Comparison of ENCODE assay signal across 1 cellular context in the genomic region with DNA sequence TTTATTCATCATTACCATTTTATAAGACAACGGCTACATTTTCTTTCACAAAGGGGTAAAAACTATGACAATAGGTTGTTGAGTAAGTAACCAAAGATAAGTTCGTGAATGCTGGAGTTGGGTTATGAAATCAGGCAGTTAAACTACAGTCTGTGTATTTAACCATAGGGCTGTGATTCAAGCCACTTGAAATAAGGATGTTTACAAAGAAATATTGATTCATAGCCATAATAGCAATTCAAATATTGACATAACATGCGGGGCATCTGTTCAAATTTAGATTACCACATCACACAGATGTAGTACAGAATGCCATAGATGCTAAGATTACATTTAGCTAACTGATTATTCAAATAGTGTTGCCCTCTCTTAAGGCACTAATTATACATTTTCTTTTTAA.
TF ChIP-seq lines count a peak whose summit lies in the region.

No MANE protein-coding gene starts in this region.

TF ChIP-seq in HepG2, 621 proteins besides CTCF, POLR2A, EP300 and RAD21 (continued from another document and continues in another):
- TF ChIP-seq, protein P1, sequence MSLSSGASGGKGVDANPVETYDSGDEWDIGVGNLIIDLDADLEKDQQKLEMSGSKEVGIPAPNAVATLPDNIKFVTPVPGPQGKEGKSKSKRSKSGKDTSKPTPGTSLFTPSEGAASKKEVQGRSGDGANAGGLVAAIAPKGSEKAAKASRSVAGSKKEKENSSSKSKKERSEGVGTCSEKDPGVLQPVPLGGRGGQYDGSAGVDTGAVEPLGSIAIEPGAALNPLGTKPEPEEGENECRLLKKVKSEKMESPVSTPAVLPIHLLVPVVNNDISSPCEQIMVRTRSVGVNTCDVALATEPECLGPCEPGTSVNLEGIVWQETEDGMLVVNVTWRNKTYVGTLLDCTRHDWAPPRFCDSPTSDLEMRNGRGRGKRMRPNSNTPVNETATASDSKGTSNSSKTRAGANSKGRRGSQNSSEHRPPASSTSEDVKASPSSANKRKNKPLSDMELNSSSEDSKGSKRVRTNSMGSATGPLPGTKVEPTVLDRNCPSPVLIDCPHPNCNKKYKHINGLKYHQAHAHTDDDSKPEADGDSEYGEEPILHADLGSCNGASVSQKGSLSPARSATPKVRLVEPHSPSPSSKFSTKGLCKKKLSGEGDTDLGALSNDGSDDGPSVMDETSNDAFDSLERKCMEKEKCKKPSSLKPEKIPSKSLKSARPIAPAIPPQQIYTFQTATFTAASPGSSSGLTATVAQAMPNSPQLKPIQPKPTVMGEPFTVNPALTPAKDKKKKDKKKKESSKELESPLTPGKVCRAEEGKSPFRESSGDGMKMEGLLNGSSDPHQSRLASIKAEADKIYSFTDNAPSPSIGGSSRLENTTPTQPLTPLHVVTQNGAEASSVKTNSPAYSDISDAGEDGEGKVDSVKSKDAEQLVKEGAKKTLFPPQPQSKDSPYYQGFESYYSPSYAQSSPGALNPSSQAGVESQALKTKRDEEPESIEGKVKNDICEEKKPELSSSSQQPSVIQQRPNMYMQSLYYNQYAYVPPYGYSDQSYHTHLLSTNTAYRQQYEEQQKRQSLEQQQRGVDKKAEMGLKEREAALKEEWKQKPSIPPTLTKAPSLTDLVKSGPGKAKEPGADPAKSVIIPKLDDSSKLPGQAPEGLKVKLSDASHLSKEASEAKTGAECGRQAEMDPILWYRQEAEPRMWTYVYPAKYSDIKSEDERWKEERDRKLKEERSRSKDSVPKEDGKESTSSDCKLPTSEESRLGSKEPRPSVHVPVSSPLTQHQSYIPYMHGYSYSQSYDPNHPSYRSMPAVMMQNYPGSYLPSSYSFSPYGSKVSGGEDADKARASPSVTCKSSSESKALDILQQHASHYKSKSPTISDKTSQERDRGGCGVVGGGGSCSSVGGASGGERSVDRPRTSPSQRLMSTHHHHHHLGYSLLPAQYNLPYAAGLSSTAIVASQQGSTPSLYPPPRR (CRISPR knock-in tag; IDR thresholded peaks at IDR 0.05; ENCODE audit: borderline replicate concordance): peak; percentile 95
- TF ChIP-seq, protein P2, sequence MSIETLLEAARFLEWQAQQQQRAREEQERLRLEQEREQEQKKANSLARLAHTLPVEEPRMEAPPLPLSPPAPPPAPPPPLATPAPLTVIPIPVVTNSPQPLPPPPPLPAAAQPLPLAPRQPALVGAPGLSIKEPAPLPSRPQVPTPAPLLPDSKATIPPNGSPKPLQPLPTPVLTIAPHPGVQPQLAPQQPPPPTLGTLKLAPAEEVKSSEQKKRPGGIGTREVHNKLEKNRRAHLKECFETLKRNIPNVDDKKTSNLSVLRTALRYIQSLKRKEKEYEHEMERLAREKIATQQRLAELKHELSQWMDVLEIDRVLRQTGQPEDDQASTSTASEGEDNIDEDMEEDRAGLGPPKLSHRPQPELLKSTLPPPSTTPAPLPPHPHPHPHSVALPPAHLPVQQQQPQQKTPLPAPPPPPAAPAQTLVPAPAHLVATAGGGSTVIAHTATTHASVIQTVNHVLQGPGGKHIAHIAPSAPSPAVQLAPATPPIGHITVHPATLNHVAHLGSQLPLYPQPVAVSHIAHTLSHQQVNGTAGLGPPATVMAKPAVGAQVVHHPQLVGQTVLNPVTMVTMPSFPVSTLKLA (IDR thresholded peaks at IDR 0.05): no peak
- no peak for TF ChIP-seq SATB2 (CRISPR knock-in tag; IDR thresholded peaks at IDR 0.05)
- no peak for TF ChIP-seq KLF16 (CRISPR knock-in tag; IDR thresholded peaks at IDR 0.05)
- no peak for TF ChIP-seq RFXAP (CRISPR knock-in tag; IDR thresholded peaks at IDR 0.05; ENCODE audit: borderline replicate concordance)
- TF ChIP-seq NR2F1 (CRISPR knock-in tag; IDR thresholded peaks at IDR 0.05): peak in 1 of 2 experiments; percentile 77; a peak in 2 of 4 replicates
- no peak for TF ChIP-seq KDM5A (IDR thresholded peaks at IDR 0.05; ENCODE audit: borderline replicate concordance, low read length)
- TF ChIP-seq CEBPG (CRISPR knock-in tag; IDR thresholded peaks at IDR 0.05): peak; percentile 8; the same call in 1 of the 2 replicates
- no peak for TF ChIP-seq ZNF460 (CRISPR knock-in tag; IDR thresholded peaks at IDR 0.05; ENCODE audit: borderline replicate concordance)
- TF ChIP-seq BCL6 (CRISPR knock-in tag; IDR thresholded peaks at IDR 0.05): peak; percentile 63; the same call in 1 of the 2 replicates
- TF ChIP-seq, protein P3, sequence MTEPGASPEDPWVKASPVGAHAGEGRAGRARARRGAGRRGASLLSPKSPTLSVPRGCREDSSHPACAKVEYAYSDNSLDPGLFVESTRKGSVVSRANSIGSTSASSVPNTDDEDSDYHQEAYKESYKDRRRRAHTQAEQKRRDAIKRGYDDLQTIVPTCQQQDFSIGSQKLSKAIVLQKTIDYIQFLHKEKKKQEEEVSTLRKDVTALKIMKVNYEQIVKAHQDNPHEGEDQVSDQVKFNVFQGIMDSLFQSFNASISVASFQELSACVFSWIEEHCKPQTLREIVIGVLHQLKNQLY (CRISPR knock-in tag; IDR thresholded peaks at IDR 0.05): no peak
- TF ChIP-seq IRX3 (CRISPR knock-in tag; IDR thresholded peaks at IDR 0.05; ENCODE audit: borderline replicate concordance, low read depth): no peak
- TF ChIP-seq GLI4 (CRISPR knock-in tag; IDR thresholded peaks at IDR 0.05; ENCODE audit: borderline replicate concordance): no peak
- no peak for TF ChIP-seq ZSCAN22 (CRISPR knock-in tag; IDR thresholded peaks at IDR 0.05)
- TF ChIP-seq TCF7L2 (IDR thresholded peaks at IDR 0.05; ENCODE audit: low read depth, low read length): peak; percentile 64; the same call in 1 of the 2 replicates
- TF ChIP-seq, protein P4, sequence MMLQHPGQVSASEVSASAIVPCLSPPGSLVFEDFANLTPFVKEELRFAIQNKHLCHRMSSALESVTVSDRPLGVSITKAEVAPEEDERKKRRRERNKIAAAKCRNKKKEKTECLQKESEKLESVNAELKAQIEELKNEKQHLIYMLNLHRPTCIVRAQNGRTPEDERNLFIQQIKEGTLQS (CRISPR knock-in tag; IDR thresholded peaks at IDR 0.05): no peak
- TF ChIP-seq, protein P5, sequence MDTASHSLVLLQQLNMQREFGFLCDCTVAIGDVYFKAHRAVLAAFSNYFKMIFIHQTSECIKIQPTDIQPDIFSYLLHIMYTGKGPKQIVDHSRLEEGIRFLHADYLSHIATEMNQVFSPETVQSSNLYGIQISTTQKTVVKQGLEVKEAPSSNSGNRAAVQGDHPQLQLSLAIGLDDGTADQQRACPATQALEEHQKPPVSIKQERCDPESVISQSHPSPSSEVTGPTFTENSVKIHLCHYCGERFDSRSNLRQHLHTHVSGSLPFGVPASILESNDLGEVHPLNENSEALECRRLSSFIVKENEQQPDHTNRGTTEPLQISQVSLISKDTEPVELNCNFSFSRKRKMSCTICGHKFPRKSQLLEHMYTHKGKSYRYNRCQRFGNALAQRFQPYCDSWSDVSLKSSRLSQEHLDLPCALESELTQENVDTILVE (CRISPR knock-in tag; IDR thresholded peaks at IDR 0.05): no peak
- TF ChIP-seq TRIM24 (CRISPR knock-in tag; IDR thresholded peaks at IDR 0.05): no peak
- no peak for TF ChIP-seq RFX1 (IDR thresholded peaks at IDR 0.05)
- TF ChIP-seq, protein P6, sequence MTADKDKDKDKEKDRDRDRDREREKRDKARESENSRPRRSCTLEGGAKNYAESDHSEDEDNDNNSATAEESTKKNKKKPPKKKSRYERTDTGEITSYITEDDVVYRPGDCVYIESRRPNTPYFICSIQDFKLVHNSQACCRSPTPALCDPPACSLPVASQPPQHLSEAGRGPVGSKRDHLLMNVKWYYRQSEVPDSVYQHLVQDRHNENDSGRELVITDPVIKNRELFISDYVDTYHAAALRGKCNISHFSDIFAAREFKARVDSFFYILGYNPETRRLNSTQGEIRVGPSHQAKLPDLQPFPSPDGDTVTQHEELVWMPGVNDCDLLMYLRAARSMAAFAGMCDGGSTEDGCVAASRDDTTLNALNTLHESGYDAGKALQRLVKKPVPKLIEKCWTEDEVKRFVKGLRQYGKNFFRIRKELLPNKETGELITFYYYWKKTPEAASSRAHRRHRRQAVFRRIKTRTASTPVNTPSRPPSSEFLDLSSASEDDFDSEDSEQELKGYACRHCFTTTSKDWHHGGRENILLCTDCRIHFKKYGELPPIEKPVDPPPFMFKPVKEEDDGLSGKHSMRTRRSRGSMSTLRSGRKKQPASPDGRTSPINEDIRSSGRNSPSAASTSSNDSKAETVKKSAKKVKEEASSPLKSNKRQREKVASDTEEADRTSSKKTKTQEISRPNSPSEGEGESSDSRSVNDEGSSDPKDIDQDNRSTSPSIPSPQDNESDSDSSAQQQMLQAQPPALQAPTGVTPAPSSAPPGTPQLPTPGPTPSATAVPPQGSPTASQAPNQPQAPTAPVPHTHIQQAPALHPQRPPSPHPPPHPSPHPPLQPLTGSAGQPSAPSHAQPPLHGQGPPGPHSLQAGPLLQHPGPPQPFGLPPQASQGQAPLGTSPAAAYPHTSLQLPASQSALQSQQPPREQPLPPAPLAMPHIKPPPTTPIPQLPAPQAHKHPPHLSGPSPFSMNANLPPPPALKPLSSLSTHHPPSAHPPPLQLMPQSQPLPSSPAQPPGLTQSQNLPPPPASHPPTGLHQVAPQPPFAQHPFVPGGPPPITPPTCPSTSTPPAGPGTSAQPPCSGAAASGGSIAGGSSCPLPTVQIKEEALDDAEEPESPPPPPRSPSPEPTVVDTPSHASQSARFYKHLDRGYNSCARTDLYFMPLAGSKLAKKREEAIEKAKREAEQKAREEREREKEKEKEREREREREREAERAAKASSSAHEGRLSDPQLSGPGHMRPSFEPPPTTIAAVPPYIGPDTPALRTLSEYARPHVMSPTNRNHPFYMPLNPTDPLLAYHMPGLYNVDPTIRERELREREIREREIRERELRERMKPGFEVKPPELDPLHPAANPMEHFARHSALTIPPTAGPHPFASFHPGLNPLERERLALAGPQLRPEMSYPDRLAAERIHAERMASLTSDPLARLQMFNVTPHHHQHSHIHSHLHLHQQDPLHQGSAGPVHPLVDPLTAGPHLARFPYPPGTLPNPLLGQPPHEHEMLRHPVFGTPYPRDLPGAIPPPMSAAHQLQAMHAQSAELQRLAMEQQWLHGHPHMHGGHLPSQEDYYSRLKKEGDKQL (CRISPR knock-in tag; IDR thresholded peaks at IDR 0.05; ENCODE audit: low read depth): peak; percentile 98
- TF ChIP-seq FOXJ3 (CRISPR knock-in tag; IDR thresholded peaks at IDR 0.05; ENCODE audit: borderline replicate concordance): peak; percentile 77; the same call in 1 of the 2 replicates
- no peak for TF ChIP-seq ZNF567 (CRISPR knock-in tag; IDR thresholded peaks at IDR 0.05; ENCODE audit: borderline replicate concordance)
- TF ChIP-seq ZBTB20 (CRISPR knock-in tag; IDR thresholded peaks at IDR 0.05; ENCODE audit: borderline replicate concordance, low read depth): no peak
- peak; percentile 31; the same call in 1 of the 2 replicates for TF ChIP-seq CREM (IDR thresholded peaks at IDR 0.05)
- no peak for TF ChIP-seq CREM (CRISPR knock-in tag; IDR thresholded peaks at IDR 0.05)
- peak; percentile 91 for TF ChIP-seq GFI1 (CRISPR knock-in tag; IDR thresholded peaks at IDR 0.05; ENCODE audit: borderline replicate concordance)
- peak; percentile 80 for TF ChIP-seq NR2F2 (IDR thresholded peaks at IDR 0.05; ENCODE audit: borderline replicate concordance, low read depth)
- no peak for TF ChIP-seq TEAD2 (CRISPR knock-in tag; IDR thresholded peaks at IDR 0.05)
- TF ChIP-seq, protein P7, sequence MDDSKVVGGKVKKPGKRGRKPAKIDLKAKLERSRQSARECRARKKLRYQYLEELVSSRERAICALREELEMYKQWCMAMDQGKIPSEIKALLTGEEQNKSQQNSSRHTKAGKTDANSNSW (CRISPR knock-in tag; IDR thresholded peaks at IDR 0.05; ENCODE audit: borderline replicate concordance): no peak
- TF ChIP-seq, protein P8, sequence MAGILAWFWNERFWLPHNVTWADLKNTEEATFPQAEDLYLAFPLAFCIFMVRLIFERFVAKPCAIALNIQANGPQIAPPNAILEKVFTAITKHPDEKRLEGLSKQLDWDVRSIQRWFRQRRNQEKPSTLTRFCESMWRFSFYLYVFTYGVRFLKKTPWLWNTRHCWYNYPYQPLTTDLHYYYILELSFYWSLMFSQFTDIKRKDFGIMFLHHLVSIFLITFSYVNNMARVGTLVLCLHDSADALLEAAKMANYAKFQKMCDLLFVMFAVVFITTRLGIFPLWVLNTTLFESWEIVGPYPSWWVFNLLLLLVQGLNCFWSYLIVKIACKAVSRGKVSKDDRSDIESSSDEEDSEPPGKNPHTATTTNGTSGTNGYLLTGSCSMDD (CRISPR knock-in tag; IDR thresholded peaks at IDR 0.05): no peak
- 0 out of 2 replicates have a peak, but pooled peaks have one; percentile 44 for TF ChIP-seq RCOR2 (CRISPR knock-in tag; IDR thresholded peaks at IDR 0.05)
- TF ChIP-seq NFIC (IDR thresholded peaks at IDR 0.05; ENCODE audit: low read length): peak; percentile 72; the same call in 1 of the 2 replicates
- no peak for TF ChIP-seq ZNF781 (CRISPR knock-in tag; IDR thresholded peaks at IDR 0.05; ENCODE audit: borderline replicate concordance, not compliant biosample characterization)
- no peak for TF ChIP-seq SCMH1 (CRISPR knock-in tag; IDR thresholded peaks at IDR 0.05; ENCODE audit: borderline replicate concordance)
- TF ChIP-seq, protein P9, sequence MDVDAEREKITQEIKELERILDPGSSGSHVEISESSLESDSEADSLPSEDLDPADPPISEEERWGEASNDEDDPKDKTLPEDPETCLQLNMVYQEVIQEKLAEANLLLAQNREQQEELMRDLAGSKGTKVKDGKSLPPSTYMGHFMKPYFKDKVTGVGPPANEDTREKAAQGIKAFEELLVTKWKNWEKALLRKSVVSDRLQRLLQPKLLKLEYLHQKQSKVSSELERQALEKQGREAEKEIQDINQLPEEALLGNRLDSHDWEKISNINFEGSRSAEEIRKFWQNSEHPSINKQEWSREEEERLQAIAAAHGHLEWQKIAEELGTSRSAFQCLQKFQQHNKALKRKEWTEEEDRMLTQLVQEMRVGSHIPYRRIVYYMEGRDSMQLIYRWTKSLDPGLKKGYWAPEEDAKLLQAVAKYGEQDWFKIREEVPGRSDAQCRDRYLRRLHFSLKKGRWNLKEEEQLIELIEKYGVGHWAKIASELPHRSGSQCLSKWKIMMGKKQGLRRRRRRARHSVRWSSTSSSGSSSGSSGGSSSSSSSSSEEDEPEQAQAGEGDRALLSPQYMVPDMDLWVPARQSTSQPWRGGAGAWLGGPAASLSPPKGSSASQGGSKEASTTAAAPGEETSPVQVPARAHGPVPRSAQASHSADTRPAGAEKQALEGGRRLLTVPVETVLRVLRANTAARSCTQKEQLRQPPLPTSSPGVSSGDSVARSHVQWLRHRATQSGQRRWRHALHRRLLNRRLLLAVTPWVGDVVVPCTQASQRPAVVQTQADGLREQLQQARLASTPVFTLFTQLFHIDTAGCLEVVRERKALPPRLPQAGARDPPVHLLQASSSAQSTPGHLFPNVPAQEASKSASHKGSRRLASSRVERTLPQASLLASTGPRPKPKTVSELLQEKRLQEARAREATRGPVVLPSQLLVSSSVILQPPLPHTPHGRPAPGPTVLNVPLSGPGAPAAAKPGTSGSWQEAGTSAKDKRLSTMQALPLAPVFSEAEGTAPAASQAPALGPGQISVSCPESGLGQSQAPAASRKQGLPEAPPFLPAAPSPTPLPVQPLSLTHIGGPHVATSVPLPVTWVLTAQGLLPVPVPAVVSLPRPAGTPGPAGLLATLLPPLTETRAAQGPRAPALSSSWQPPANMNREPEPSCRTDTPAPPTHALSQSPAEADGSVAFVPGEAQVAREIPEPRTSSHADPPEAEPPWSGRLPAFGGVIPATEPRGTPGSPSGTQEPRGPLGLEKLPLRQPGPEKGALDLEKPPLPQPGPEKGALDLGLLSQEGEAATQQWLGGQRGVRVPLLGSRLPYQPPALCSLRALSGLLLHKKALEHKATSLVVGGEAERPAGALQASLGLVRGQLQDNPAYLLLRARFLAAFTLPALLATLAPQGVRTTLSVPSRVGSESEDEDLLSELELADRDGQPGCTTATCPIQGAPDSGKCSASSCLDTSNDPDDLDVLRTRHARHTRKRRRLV (CRISPR knock-in tag; IDR thresholded peaks at IDR 0.05): no peak
- peak; percentile 66; the same call in 1 of the 2 replicates for TF ChIP-seq MBD4 (IDR thresholded peaks at IDR 0.05; ENCODE audit: borderline replicate concordance, low read length)
- TF ChIP-seq CBFB (CRISPR knock-in tag; IDR thresholded peaks at IDR 0.05): 0 out of 2 replicates have a peak, but pooled peaks have one; percentile 42
- no peak for TF ChIP-seq KMT2B (CRISPR knock-in tag; IDR thresholded peaks at IDR 0.05)
